1 cellular context compared by ENCODE assay signal in genomic region chr1:156592158-156592909, GRCh38.
TF ChIP-seq lines count a peak whose summit lies in the region.

No MANE protein-coding gene starts in this region.

TF ChIP-seq in WTC11, 78 proteins besides CTCF, POLR2A, EP300 and RAD21 (continued from another document):
- TF ChIP-seq IRF1 (CRISPR knock-in tag; IDR thresholded peaks at IDR 0.05): no peak
- TF ChIP-seq ETV6 (CRISPR knock-in tag; IDR thresholded peaks at IDR 0.05): no peak
- TF ChIP-seq ZNF512 (CRISPR knock-in tag; IDR thresholded peaks at IDR 0.05; ENCODE audit: borderline replicate concordance): no peak
- TF ChIP-seq TEAD4 (CRISPR knock-in tag; IDR thresholded peaks at IDR 0.05): no peak
- TF ChIP-seq ZNF281 (CRISPR knock-in tag; IDR thresholded peaks at IDR 0.05): 0 out of 2 replicates have a peak, but pooled peaks have one; percentile 5
- no peak for TF ChIP-seq IRF2 (CRISPR knock-in tag; IDR thresholded peaks at IDR 0.05; ENCODE audit: borderline replicate concordance, low read depth)
- no peak for TF ChIP-seq ATF6 (CRISPR knock-in tag; IDR thresholded peaks at IDR 0.05)
- no peak for TF ChIP-seq SMAD3 (CRISPR knock-in tag; IDR thresholded peaks at IDR 0.05; ENCODE audit: borderline replicate concordance)
- TF ChIP-seq ZNF121 (CRISPR knock-in tag; IDR thresholded peaks at IDR 0.05): no peak
